In the genomic region with DNA sequence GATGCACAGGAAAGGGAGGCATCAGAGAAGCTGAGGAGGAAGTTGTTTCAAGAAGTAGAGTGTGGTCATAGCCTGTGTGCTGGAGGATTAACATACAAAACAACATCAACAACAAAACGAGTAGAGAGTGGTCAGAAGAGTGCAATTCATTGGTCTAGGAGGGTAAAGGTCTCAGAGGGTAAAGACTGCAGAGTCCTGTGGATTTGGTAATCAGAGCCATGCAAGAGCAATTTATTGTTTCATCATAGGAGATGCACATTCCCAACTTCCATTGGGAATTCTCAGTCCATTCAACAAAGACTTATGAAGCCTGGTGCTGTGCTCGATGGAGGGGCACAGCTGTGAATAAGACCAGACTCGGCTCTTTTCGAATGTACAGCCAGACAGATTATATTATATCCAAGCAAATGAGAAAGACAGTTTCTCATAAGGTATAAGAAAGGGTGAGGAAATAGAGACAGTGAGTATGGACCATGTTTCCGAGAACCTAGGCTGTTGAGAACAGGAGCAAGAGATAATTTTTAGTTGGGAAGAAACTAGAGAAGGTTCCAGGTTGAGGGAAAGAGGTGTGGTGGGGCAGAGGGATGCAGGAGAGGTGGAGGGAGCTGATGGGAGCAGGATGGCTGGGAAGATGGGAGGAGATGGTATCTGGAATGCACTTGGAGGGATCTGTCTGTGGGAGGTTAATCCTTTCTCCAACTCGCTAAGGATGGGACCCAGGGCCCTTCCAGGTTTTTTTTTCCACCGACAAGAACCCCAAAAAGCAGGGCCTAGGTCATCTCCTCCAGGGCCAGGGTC, we compare ENCODE assay signal across 1 cellular context.
TF ChIP-seq lines count a peak whose summit lies in the region.

No MANE protein-coding gene starts in this region.

TF ChIP-seq in liver, 16 proteins besides CTCF, POLR2A, EP300 and RAD21 (continued from another document):
- TF ChIP-seq HNF4G (IDR thresholded peaks at IDR 0.05) (peak; percentile 85), NR2F2 (IDR thresholded peaks at IDR 0.05) (peak; percentile 61), ZBTB33 (IDR thresholded peaks at IDR 0.05) (peak; percentile 59), YY1 (IDR thresholded peaks at IDR 0.05) (peak; percentile 56), FOXA1 (IDR thresholded peaks at IDR 0.05) (no peak), RXRA (IDR thresholded peaks at IDR 0.05) (peak; percentile 85 to 93), TAF1 (conservative IDR thresholded peaks at IDR 0.05) (no peak), MAX (IDR thresholded peaks at IDR 0.05) (no peak), FOXA2 (IDR thresholded peaks at IDR 0.05) (peak; percentile 16), JUND (IDR thresholded peaks at IDR 0.05) (peak in 1 of 2 donors; percentile 48), EGR1 (IDR thresholded peaks at IDR 0.05; ENCODE audit: low read depth in 2 of 2) (no peak), GABPA (IDR thresholded peaks at IDR 0.05 in 1 of 2, conservative IDR thresholded peaks at IDR 0.05 in 1 of 2) (no peak)
- TF ChIP-seq, protein P1, sequence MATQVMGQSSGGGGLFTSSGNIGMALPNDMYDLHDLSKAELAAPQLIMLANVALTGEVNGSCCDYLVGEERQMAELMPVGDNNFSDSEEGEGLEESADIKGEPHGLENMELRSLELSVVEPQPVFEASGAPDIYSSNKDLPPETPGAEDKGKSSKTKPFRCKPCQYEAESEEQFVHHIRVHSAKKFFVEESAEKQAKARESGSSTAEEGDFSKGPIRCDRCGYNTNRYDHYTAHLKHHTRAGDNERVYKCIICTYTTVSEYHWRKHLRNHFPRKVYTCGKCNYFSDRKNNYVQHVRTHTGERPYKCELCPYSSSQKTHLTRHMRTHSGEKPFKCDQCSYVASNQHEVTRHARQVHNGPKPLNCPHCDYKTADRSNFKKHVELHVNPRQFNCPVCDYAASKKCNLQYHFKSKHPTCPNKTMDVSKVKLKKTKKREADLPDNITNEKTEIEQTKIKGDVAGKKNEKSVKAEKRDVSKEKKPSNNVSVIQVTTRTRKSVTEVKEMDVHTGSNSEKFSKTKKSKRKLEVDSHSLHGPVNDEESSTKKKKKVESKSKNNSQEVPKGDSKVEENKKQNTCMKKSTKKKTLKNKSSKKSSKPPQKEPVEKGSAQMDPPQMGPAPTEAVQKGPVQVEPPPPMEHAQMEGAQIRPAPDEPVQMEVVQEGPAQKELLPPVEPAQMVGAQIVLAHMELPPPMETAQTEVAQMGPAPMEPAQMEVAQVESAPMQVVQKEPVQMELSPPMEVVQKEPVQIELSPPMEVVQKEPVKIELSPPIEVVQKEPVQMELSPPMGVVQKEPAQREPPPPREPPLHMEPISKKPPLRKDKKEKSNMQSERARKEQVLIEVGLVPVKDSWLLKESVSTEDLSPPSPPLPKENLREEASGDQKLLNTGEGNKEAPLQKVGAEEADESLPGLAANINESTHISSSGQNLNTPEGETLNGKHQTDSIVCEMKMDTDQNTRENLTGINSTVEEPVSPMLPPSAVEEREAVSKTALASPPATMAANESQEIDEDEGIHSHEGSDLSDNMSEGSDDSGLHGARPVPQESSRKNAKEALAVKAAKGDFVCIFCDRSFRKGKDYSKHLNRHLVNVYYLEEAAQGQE (IDR thresholded peaks at IDR 0.05): peak; percentile 61
- TF ChIP-seq, protein P2, sequence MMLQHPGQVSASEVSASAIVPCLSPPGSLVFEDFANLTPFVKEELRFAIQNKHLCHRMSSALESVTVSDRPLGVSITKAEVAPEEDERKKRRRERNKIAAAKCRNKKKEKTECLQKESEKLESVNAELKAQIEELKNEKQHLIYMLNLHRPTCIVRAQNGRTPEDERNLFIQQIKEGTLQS (IDR thresholded peaks at IDR 0.05): peak; percentile 84
TF ChIP-seq in liver: peak in this region for 11.
